Comparison of ENCODE assay signal across 10 cellular contexts in genomic region chr16:694187-694862, GRCh38. TPM values are rescaled to one million over a fixed set of nuclear protein-coding genes. Genes with fewer than 3 reads are reported as not detected.
DNase-seq lines count a peak whose midpoint lies in the region; ATAC-seq and TF ChIP-seq lines count a peak whose summit lies in the region.
"Had no signal": no experiment of that assay in that cellular context is flagged by ENCODE, and none has a peak within 500 bp of the region (broad histone marks: within the 10 kb centered on the region; RNA-seq: fewer than 3 reads in every experiment).

No MANE protein-coding gene starts in this region.

- H3K4me1 ChIP-seq in RWPE2 (ENCODE audit: insufficient read depth, poor library complexity, severe bottlenecking) (peaks cover 3% of the 10 kb centered on the region), mesendoderm (ENCODE audit: control insufficient read depth, low read depth, low read length) (peaks cover 3% of the 10 kb centered on the region)

- no peaks in the 10 kb centered on the region for H3K79me2 ChIP-seq in mesendoderm (ENCODE audit: control insufficient read depth, insufficient read depth, low read length)

- H3K4me3 ChIP-seq in RWPE2 (ENCODE audit: severe bottlenecking) (peak overlapping the region; percentile 37), epithelial cell of esophagus (ENCODE audit: low read length) (peak overlapping the region; percentile 14), mesendoderm (ENCODE audit: low read length) (no peak overlapping the region), dorsolateral prefrontal cortex (peak overlapping the region in 17 of 59 donors; percentile 4 to 45 (median 22))

- no peaks in the 10 kb centered on the region for H3K9me3 ChIP-seq in RWPE2 (ENCODE audit: severe bottlenecking)

- peak overlapping the region; percentile 67 for H3K4me3 Mint-ChIP-seq in activated T-cell treated with anti-CD3 and anti-CD28 coated beads, Interleukin-2, amount 50 U/mL, for 24 hours
- peak overlapping the region; percentile 71 to 93 for H3K4me3 Mint-ChIP-seq in stimulated activated naive CD8-positive, alpha-beta T cell treated with anti-CD3 and anti-CD28 coated beads, Interleukin-15, amount 100 ng/mL, for 72 hours

- H3K9me3 Mint-ChIP-seq in activated T-cell treated with anti-CD3 and anti-CD28 coated beads, Interleukin-2, amount 50 U/mL, for 24 hours: no peaks in the 10 kb centered on the region
- peaks cover 0 to 9% of the 10 kb centered on the region in 2 donors for H3K9me3 Mint-ChIP-seq in stimulated activated naive CD8-positive, alpha-beta T cell treated with anti-CD3 and anti-CD28 coated beads, Interleukin-15, amount 100 ng/mL, for 72 hours

- TF ChIP-seq CTCF in RWPE2 (IDR thresholded peaks at IDR 0.05; ENCODE audit: poor library complexity, severe bottlenecking) (no peak), epithelial cell of esophagus (IDR thresholded peaks at IDR 0.05; ENCODE audit: insufficient read depth, low read depth, low read length, missing control alignments) (no peak), dorsolateral prefrontal cortex (IDR thresholded peaks at IDR 0.05 in 54 of 56, conservative IDR thresholded peaks at IDR 0.05 in 2 of 56; ENCODE audit: low read depth in 1 of 56, partially characterized antibody in 56 of 56) (no peak)

- peak overlapping the region; percentile 48 for H3K27ac ChIP-seq in RWPE2 (ENCODE audit: poor library complexity, severe bottlenecking)
- H3K27ac ChIP-seq in mesendoderm (ENCODE audit: low read depth, low read length): no peak overlapping the region
- H3K27ac ChIP-seq in dorsolateral prefrontal cortex: peak overlapping the region in 26 of 59 donors; percentile 5 to 80 (median 48)

- intact Hi-C loops in dorsolateral prefrontal cortex (cut with DNase I): no loop called here

- no peak for ATAC-seq in RWPE2 (ENCODE audit: low read depth)
- ATAC-seq in stimulated activated naive CD8-positive, alpha-beta T cell treated with anti-CD3 and anti-CD28 coated beads, Interleukin-15, amount 100 ng/mL, for 72 hours: no peak

- no peak overlapping the region for H2BK120ac ChIP-seq in mesendoderm (ENCODE audit: low read depth, low read length)

- no peak overlapping the region for H4K5ac ChIP-seq in mesendoderm (ENCODE audit: low read length)

- H3K56ac ChIP-seq in mesendoderm (ENCODE audit: low read length): no peak overlapping the region

- H3K4me2 ChIP-seq in mesendoderm (ENCODE audit: low read length): no peak overlapping the region

- H3K4me1 Mint-ChIP-seq in activated T-cell treated with anti-CD3 and anti-CD28 coated beads, Interleukin-2, amount 50 U/mL, for 24 hours (ENCODE audit: low read depth): peaks cover 29% of the 10 kb centered on the region
- H3K4me1 Mint-ChIP-seq in stimulated activated naive CD8-positive, alpha-beta T cell treated with anti-CD3 and anti-CD28 coated beads, Interleukin-15, amount 100 ng/mL, for 72 hours: peaks cover 47% of the 10 kb centered on the region

- H3K18ac ChIP-seq in mesendoderm (ENCODE audit: low read length): no peak overlapping the region

- H2BK5ac ChIP-seq in mesendoderm (ENCODE audit: low read length): no peak overlapping the region

- H3K9ac ChIP-seq in mesendoderm (ENCODE audit: low read length): no peak overlapping the region

- no CpG with 5 or more reads among the region's 64 CpGs for WGBS in mesendoderm (ENCODE audit: extremely low coverage, insufficient coverage, low lambda C conversion rate)

- H3K36me3 ChIP-seq in RWPE2 (ENCODE audit: low read depth) (no peaks in the 10 kb centered on the region), mesendoderm (ENCODE audit: control insufficient read depth, insufficient read depth, low read length) (no peaks in the 10 kb centered on the region)

- no peak overlapping the region for H4K8ac ChIP-seq in mesendoderm (ENCODE audit: low read depth, low read length)

- H3K27me3 ChIP-seq in RWPE2 (ENCODE audit: insufficient read depth, poor library complexity, severe bottlenecking) (no peaks in the 10 kb centered on the region), mesendoderm (ENCODE audit: insufficient read depth, low read length, poor library complexity) (peaks cover 26% of the 10 kb centered on the region), dorsolateral prefrontal cortex (peaks cover 0 to 26% (median 0%) of the 10 kb centered on the region in 45 donors)

- H3K4ac ChIP-seq in mesendoderm (ENCODE audit: low read depth, low read length): no peak overlapping the region

- no peak overlapping the region for H2AK5ac ChIP-seq in mesendoderm (ENCODE audit: low read length)

- peaks cover 4% of the 10 kb centered on the region for H3K79me1 ChIP-seq in mesendoderm (ENCODE audit: low read length)

- H3K23ac ChIP-seq in mesendoderm (ENCODE audit: low read length): no peak overlapping the region

- no peak for DNase-seq in activated T-cell treated with anti-CD3 and anti-CD28 coated beads, Interleukin-2, amount 50 U/mL, for 24 hours
- DNase-seq in activated T-cell treated with anti-CD3 and anti-CD28 coated beads for 4 hours: no peak
- no peak for DNase-seq in RWPE2 (ENCODE audit: low spot score)
- no peak for DNase-seq in epithelial cell of esophagus (ENCODE audit: low read depth)
- DNase-seq in stimulated activated naive CD8-positive, alpha-beta T cell treated with anti-CD3 and anti-CD28 coated beads, Interleukin-15, amount 100 ng/mL, for 72 hours: no peak
- no peak for DNase-seq in mesendoderm
- no peak for DNase-seq in NCI-H2227 treated with DMSO at 0.1 percent for 48 hours (lab: John Stamatoyannopoulos, UW)
- no peak for DNase-seq in dorsolateral prefrontal cortex
- DNase-seq: anterior cingulate cortex, OCI-M1 had no signal

- no peak overlapping the region for H2BK15ac ChIP-seq in mesendoderm (replicated peaks; ENCODE audit: low read depth)

- no peaks in the 10 kb centered on the region for H3K27me3 Mint-ChIP-seq in activated T-cell treated with anti-CD3 and anti-CD28 coated beads, Interleukin-2, amount 50 U/mL, for 24 hours
- H3K27me3 Mint-ChIP-seq in stimulated activated naive CD8-positive, alpha-beta T cell treated with anti-CD3 and anti-CD28 coated beads, Interleukin-15, amount 100 ng/mL, for 72 hours: peaks cover 12% of the 10 kb centered on the region

- peaks cover 9% of the 10 kb centered on the region for H3K36me3 Mint-ChIP-seq in activated T-cell treated with anti-CD3 and anti-CD28 coated beads, Interleukin-2, amount 50 U/mL, for 24 hours (ENCODE audit: low read depth)

- H3K27ac Mint-ChIP-seq in activated T-cell treated with anti-CD3 and anti-CD28 coated beads, Interleukin-2, amount 50 U/mL, for 24 hours: no peak overlapping the region
- H3K27ac Mint-ChIP-seq in stimulated activated naive CD8-positive, alpha-beta T cell treated with anti-CD3 and anti-CD28 coated beads, Interleukin-15, amount 100 ng/mL, for 72 hours: no peak overlapping the region

RNA-seq across cellular contexts. Expression of gene WDR24, which starts 4.1 kb away (rescaled TPM):
- 9.2 TPM for polyA plus RNA-seq in mesendoderm (2013, experiment 1 of 2)
- polyA plus RNA-seq in mesendoderm (2013, experiment 2 of 2): 8.9 TPM
- 10 to 100 TPM; 12.4 to 22.0 (median 17.5) TPM for total RNA-seq in dorsolateral prefrontal cortex

RNA-seq across cellular contexts. Expression of gene JMJD8, which starts 10.2 kb away (rescaled TPM):
- polyA plus RNA-seq in mesendoderm (2013, experiment 1 of 2): 42.7 TPM
- 41.5 TPM for polyA plus RNA-seq in mesendoderm (2013, experiment 2 of 2)
- total RNA-seq in dorsolateral prefrontal cortex: 10 to 100 TPM; 19.0 to 50.5 (median 30.3) TPM

RNA-seq across cellular contexts. Expression of gene FBXL16, which starts 11.3 kb away (rescaled TPM):
- polyA plus RNA-seq in mesendoderm (2013, experiment 1 of 2): 1.1 TPM
- polyA plus RNA-seq in mesendoderm (2013, experiment 2 of 2): 1.2 TPM
- total RNA-seq in dorsolateral prefrontal cortex: 100 to 1,000 TPM; 121 to 658 (median 421) TPM

RNA-seq across cellular contexts. Expression of gene STUB1, which starts 14.1 kb away (rescaled TPM):
- polyA plus RNA-seq in mesendoderm (2013, experiment 1 of 2): 69.6 TPM
- 69.7 TPM for polyA plus RNA-seq in mesendoderm (2013, experiment 2 of 2)
- total RNA-seq in dorsolateral prefrontal cortex: 100 to 1,000 TPM in 119 of 120 experiments, 10 to 100 TPM in 1; 99.4 to 191 (median 150) TPM

RNA-seq across cellular contexts. Expression of gene RHBDL1, which starts 18.9 kb away (rescaled TPM):
- polyA plus RNA-seq in mesendoderm (2013, experiment 1 of 2): 0.22 TPM
- polyA plus RNA-seq in mesendoderm (2013, experiment 2 of 2): 0.32 TPM
- 10 to 100 TPM; 10.3 to 39.1 (median 26.5) TPM for total RNA-seq in dorsolateral prefrontal cortex
